ENCODE assay signal across 8 cellular contexts in the genomic region with DNA sequence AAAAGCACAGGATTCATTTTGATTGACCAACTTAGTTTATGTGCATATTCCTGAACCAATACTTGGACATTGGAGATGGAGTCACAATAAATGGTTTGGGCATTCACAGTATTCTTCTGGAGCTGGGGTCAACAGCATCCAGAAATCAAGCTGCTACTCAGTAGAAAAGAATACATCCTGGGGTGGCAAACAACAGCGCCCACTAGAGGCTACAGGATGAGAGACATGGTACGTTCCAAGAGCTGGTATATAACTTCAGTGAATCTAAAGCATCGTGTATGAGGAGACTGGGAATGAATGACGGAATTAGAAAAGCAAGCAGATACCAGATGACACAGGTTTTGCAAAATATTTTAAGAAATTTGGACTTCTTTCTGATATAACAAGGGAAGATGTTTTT.
DNase-seq lines count a peak whose midpoint lies in the region; ATAC-seq and TF ChIP-seq lines count a peak whose summit lies in the region.

No MANE protein-coding gene starts in this region.

- H3K4me3 ChIP-seq in NB4 (ENCODE audit: low read depth, low read length) (no peak overlapping the region), fibroblast of pulmonary artery (replicated peaks; ENCODE audit: low read depth, low read length) (no peak overlapping the region), gastrocnemius medialis (no peak overlapping the region)

- intact Hi-C loops in gastrocnemius medialis (cut with DNase I; ENCODE audit: low total_unique reads), result loop anchor here (5.0 kb wide), 1 partner anchor 531 kb away; no protein-coding TSS in a partner anchor

- TF ChIP-seq POLR2A in NB4 (IDR thresholded peaks at IDR 0.05; ENCODE audit: extremely low read depth, insufficient read length) (no peak), gastrocnemius medialis (IDR thresholded peaks at IDR 0.05) (no peak)

- no peaks in the 10 kb centered on the region for H3K9me3 ChIP-seq in gastrocnemius medialis

- in situ Hi-C loops in gastrocnemius medialis (cut with MboI; ENCODE audit: low sequenced_read_pairs in 4 of 4), result no loop called here

- ATAC-seq in GM21576 (IDR thresholded peaks at IDR 0.05; ENCODE audit: unreplicated experiment) (peak; percentile 81), HG03571 (IDR thresholded peaks at IDR 0.05; ENCODE audit: unreplicated experiment) (no peak), omental fat pad (ENCODE audit: low FRiP score) (no peak), gastrocnemius medialis (no peak)

- H3K36me3 ChIP-seq in gastrocnemius medialis, result no peaks in the 10 kb centered on the region

- H3K4me1 ChIP-seq in gastrocnemius medialis, result peaks cover 0 to 4% of the 10 kb centered on the region in 2 donors

- peak; percentile 59 for DNase-seq in NB4 (ENCODE audit: low read depth)
- peak; percentile 42 for DNase-seq in fibroblast of pulmonary artery (ENCODE audit: low read depth)
- no peak for DNase-seq in hepatic stellate cell (ENCODE audit: low spot score)
- DNase-seq in omental fat pad (ENCODE audit: low spot score), result no peak
- no peak for DNase-seq in gastrocnemius medialis

- H3K27ac ChIP-seq in C4-2B (no peak overlapping the region), gastrocnemius medialis (no peak overlapping the region)

- TF ChIP-seq CTCF in C4-2B (conservative IDR thresholded peaks at IDR 0.05) (peak; percentile 55), NB4 (IDR thresholded peaks at IDR 0.05; ENCODE audit: low read depth, low read length) (peak; percentile 85), fibroblast of pulmonary artery (IDR thresholded peaks at IDR 0.05; ENCODE audit: low read length, missing control alignments) (peak; percentile 66), omental fat pad (IDR thresholded peaks at IDR 0.05) (no peak), gastrocnemius medialis (IDR thresholded peaks at IDR 0.05 in 4 of 5, conservative IDR thresholded peaks at IDR 0.05 in 1 of 5) (peak in 1 of 5 experiments; percentile 36)

- H3K27me3 ChIP-seq in gastrocnemius medialis, result no peaks in the 10 kb centered on the region

Comparison
In these comparisons a context has a peak if more than half of its experiments do, and no peak if none do; other contexts are left out.
1. CTCF ChIP-seq: peak in C4-2B (single experiment), NB4 (single experiment) and fibroblast of pulmonary artery (single experiment); none in omental fat pad (0 of 3).
2. DNase-seq: peak in NB4 (single experiment) and fibroblast of pulmonary artery (single experiment); none in hepatic stellate cell (single experiment), omental fat pad (single experiment) and gastrocnemius medialis (0 of 2).